ENCODE assay signal across 8 cellular contexts in genomic region chr3:129593595-129594339, GRCh38. TPM values are rescaled to one million over a fixed set of nuclear protein-coding genes. Genes with fewer than 3 reads are reported as not detected.
A peak's percentile ranks its signal among the peaks of the same experiment; 100 is the strongest.
DNase-seq lines count a peak whose midpoint lies in the region; ATAC-seq, FAIRE-seq and TF ChIP-seq lines count a peak whose summit lies in the region.

No MANE protein-coding gene starts in this region.

- TF ChIP-seq POLR2A in esophagus squamous epithelium (IDR thresholded peaks at IDR 0.05) = peak in 1 of 4 donors; percentile 14

- CTCF ChIA-PET in CD8-positive, alpha-beta T cell (lab: Charles Lee) = interaction anchor here (0.7 to 3.0 kb wide), 10 partner anchors 10 to 511 kb away, joined by 3 to 12 read pairs (median 4); no protein-coding TSS in a partner anchor
- CTCF ChIA-PET in activated CD8-positive, alpha-beta T cell treated with anti-CD3 and anti-CD28 coated beads for 36 hours (lab: Charles Lee) = interaction anchor here (1.0 to 2.1 kb wide), 5 partner anchors 12 to 124 kb away, joined by 3 to 9 read pairs (median 5); partner anchors contain the start of gene PLXND1
- CTCF ChIA-PET in RWPE1 (lab: Yijun Ruan, JAX) = no interaction called here

- no peaks in the 10 kb centered on the region for H3K9me3 ChIP-seq in CD8-positive, alpha-beta T cell (ENCODE audit: low read length)
- H3K9me3 ChIP-seq in esophagus squamous epithelium (no peaks in the 10 kb centered on the region), skeletal muscle tissue (ENCODE audit: control insufficient read depth in 3 of 3, low read length in 3 of 3) (no peaks in the 10 kb centered on the region)

- no peak for FAIRE-seq in RCC 7860 (lab: Jason Lieb, UNC)

- H3K9me3 Mint-ChIP-seq in CD8-positive, alpha-beta T cell = no peaks in the 10 kb centered on the region
- H3K9me3 Mint-ChIP-seq in activated CD8-positive, alpha-beta T cell treated with anti-CD3 and anti-CD28 coated beads for 36 hours = no peaks in the 10 kb centered on the region

- WGBS in esophagus squamous epithelium, 2 donors = 65 to 68% methylated on average over 16 to 17 of the region's 22 CpGs

- peak; percentile 34 to 83 (median 59) for DNase-seq in CD8-positive, alpha-beta T cell
- peak; percentile 99 for DNase-seq in NCI-H146 (lab: John Stamatoyannopoulos, UW)
- DNase-seq in activated CD8-positive, alpha-beta T cell treated with anti-CD3 and anti-CD28 coated beads for 36 hours = peak; percentile 86
- DNase-seq in esophagus squamous epithelium (lab: John Stamatoyannopoulos, UW) = no peak
- DNase-seq in ureter (ENCODE audit: low spot score) = no peak
- no peak for DNase-seq in RCC 7860 (ENCODE audit: low spot score)
- DNase-seq in RWPE1 (ENCODE audit: low spot score) = no peak

- no peaks in the 10 kb centered on the region for H3K36me3 ChIP-seq in CD8-positive, alpha-beta T cell (ENCODE audit: insufficient read depth, low read length)
- H3K36me3 ChIP-seq in esophagus squamous epithelium = peaks cover 0 to 2% (median 0%) of the 10 kb centered on the region in 3 donors
- peaks cover 0 to 3% (median 0%) of the 10 kb centered on the region in 3 donors for H3K36me3 ChIP-seq in skeletal muscle tissue (ENCODE audit: control insufficient read depth in 3 of 3, insufficient read depth in 3 of 3, low read length in 3 of 3)

- no peaks in the 10 kb centered on the region for H3K36me3 Mint-ChIP-seq in CD8-positive, alpha-beta T cell
- no peaks in the 10 kb centered on the region for H3K36me3 Mint-ChIP-seq in activated CD8-positive, alpha-beta T cell treated with anti-CD3 and anti-CD28 coated beads for 36 hours (ENCODE audit: low read depth)

- POLR2A ChIA-PET in CD8-positive, alpha-beta T cell (lab: Charles Lee) = interaction anchor here (0.6 to 6.6 kb wide), 7 partner anchors 9 to 153 kb away, joined by 3 to 62 read pairs (median 3); partner anchors contain the start of genes IFT122 and PLXND1
- POLR2A ChIA-PET in activated CD8-positive, alpha-beta T cell treated with anti-CD3 and anti-CD28 coated beads for 36 hours (lab: Charles Lee) = interaction anchor here (0.6 to 2.2 kb wide), 5 partner anchors 9 to 278 kb away, joined by 3 to 12 read pairs (median 4); partner anchors contain the start of gene PLXND1
- POLR2A ChIA-PET in RWPE1 (lab: Yijun Ruan, JAX; ENCODE audit: low non-redundant PET) = no interaction called here

- peak overlapping the region; percentile 87 for H3K27ac Mint-ChIP-seq in CD8-positive, alpha-beta T cell
- H3K27ac Mint-ChIP-seq in activated CD8-positive, alpha-beta T cell treated with anti-CD3 and anti-CD28 coated beads for 36 hours = peak overlapping the region; percentile 75

- H3K4me1 Mint-ChIP-seq in CD8-positive, alpha-beta T cell (ENCODE audit: low read depth) = peaks cover 36% of the 10 kb centered on the region
- H3K4me1 Mint-ChIP-seq in activated CD8-positive, alpha-beta T cell treated with anti-CD3 and anti-CD28 coated beads for 36 hours (ENCODE audit: low read depth) = peaks cover 20% of the 10 kb centered on the region

- no peak overlapping the region for H3K27ac ChIP-seq in CD8-positive, alpha-beta T cell (ENCODE audit: low read depth, low read length)
- H3K27ac ChIP-seq in esophagus squamous epithelium (peak overlapping the region; percentile 72 to 92 (median 84)), skeletal muscle tissue (ENCODE audit: low read depth, low read length) (peak overlapping the region; percentile 95), RWPE1 (no peak overlapping the region)

- peak; percentile 67 for ATAC-seq in CD8-positive, alpha-beta T cell
- ATAC-seq in activated CD8-positive, alpha-beta T cell treated with anti-CD3 and anti-CD28 coated beads for 36 hours = peak; percentile 75

- H3K4me3 Mint-ChIP-seq in CD8-positive, alpha-beta T cell = peak overlapping the region; percentile 71
- H3K4me3 Mint-ChIP-seq in activated CD8-positive, alpha-beta T cell treated with anti-CD3 and anti-CD28 coated beads for 36 hours = peak overlapping the region; percentile 45

- peak overlapping the region; percentile 16 to 34 (median 21) for H3K9ac ChIP-seq in skeletal muscle tissue (ENCODE audit: low read depth in 1 of 3, low read length in 3 of 3)

- H3K4me3 ChIP-seq in CD8-positive, alpha-beta T cell (ENCODE audit: low read depth, low read length) = peak overlapping the region; percentile 14
- no peak overlapping the region for H3K4me3 ChIP-seq in esophagus squamous epithelium
- peak overlapping the region; percentile 3 to 41 (median 31) for H3K4me3 ChIP-seq in skeletal muscle tissue (ENCODE audit: low read length in 3 of 3)

- peaks cover 32% of the 10 kb centered on the region for H3K4me1 ChIP-seq in CD8-positive, alpha-beta T cell (ENCODE audit: insufficient read depth, low read length)
- H3K4me1 ChIP-seq in esophagus squamous epithelium = peaks cover 36 to 98% (median 83%) of the 10 kb centered on the region in 3 donors
- H3K4me1 ChIP-seq in skeletal muscle tissue (ENCODE audit: control insufficient read depth in 3 of 3, insufficient read depth in 3 of 3, low read length in 3 of 3) = peaks cover 86 to 92% (median 86%) of the 10 kb centered on the region in 3 donors

- no peaks in the 10 kb centered on the region for H3K27me3 ChIP-seq in CD8-positive, alpha-beta T cell (ENCODE audit: insufficient read depth, low read length)
- H3K27me3 ChIP-seq in esophagus squamous epithelium (no peaks in the 10 kb centered on the region), skeletal muscle tissue (ENCODE audit: control insufficient read depth in 3 of 3, insufficient read depth in 3 of 3, low read length in 3 of 3) (no peaks in the 10 kb centered on the region)

- no peak for TF ChIP-seq CTCF in CD8-positive, alpha-beta T cell (IDR thresholded peaks at IDR 0.05)
- no peak for TF ChIP-seq CTCF in activated CD8-positive, alpha-beta T cell treated with anti-CD3 and anti-CD28 coated beads for 36 hours (IDR thresholded peaks at IDR 0.05)
- TF ChIP-seq CTCF in esophagus squamous epithelium (IDR thresholded peaks at IDR 0.05) (no peak), RWPE1 (conservative IDR thresholded peaks at IDR 0.05; ENCODE audit: low read depth) (no peak)

- H3K27me3 Mint-ChIP-seq in CD8-positive, alpha-beta T cell (ENCODE audit: low read depth) = peaks cover 2% of the 10 kb centered on the region
- H3K27me3 Mint-ChIP-seq in activated CD8-positive, alpha-beta T cell treated with anti-CD3 and anti-CD28 coated beads for 36 hours = peaks cover 10% of the 10 kb centered on the region

- intact Hi-C loops in CD8-positive, alpha-beta T cell (cut with DNase I, micrococcal nuclease) = loop anchor here in 1 of 2 experiments (1.0 kb wide), 1 partner anchor 12 kb away; no protein-coding TSS in a partner anchor
- intact Hi-C loops in activated CD8-positive, alpha-beta T cell treated with anti-CD3 and anti-CD28 coated beads for 36 hours (cut with micrococcal nuclease) = no loop called here
- intact Hi-C loops in esophagus squamous epithelium (cut with DNase I) = no loop called here

RNA-seq across cellular contexts. Expression of gene PLXND1, which starts 12.7 kb away (rescaled TPM):
- 10 to 100 TPM; 84.7 to 96.8 TPM for total RNA-seq in CD8-positive, alpha-beta T cell
- total RNA-seq in activated CD8-positive, alpha-beta T cell treated with anti-CD3 and anti-CD28 coated beads for 36 hours = 10 to 100 TPM; 10.7 to 12.5 TPM
- total RNA-seq in esophagus squamous epithelium (10 to 100 TPM in 3 of 4 donors, 1 to 10 TPM in 1; 4.5 to 66.0 (median 24.4) TPM), skeletal muscle tissue (92.4 TPM), ureter (138 TPM)

RNA-seq across cellular contexts. Expression of gene H1-8, which starts 50.8 kb away (rescaled TPM):
- total RNA-seq in CD8-positive, alpha-beta T cell = not detected
- total RNA-seq in activated CD8-positive, alpha-beta T cell treated with anti-CD3 and anti-CD28 coated beads for 36 hours = not detected
- total RNA-seq in esophagus squamous epithelium = not detected
- not detected for total RNA-seq in skeletal muscle tissue
- total RNA-seq in ureter = not detected

Comparison
In these comparisons a context has a peak if more than half of its experiments do, and no peak if none do; other contexts are left out.
1. DNase-seq: peak in CD8-positive, alpha-beta T cell (7 of 7), NCI-H146 (single experiment) and activated CD8-positive, alpha-beta T cell treated with anti-CD3 and anti-CD28 coated beads for 36 hours (single experiment); none in esophagus squamous epithelium (single experiment), ureter (single experiment), RCC 7860 (single experiment) and RWPE1 (single experiment).
2. H3K27ac ChIP-seq: peak in esophagus squamous epithelium (4 of 4) and skeletal muscle tissue (single experiment); none in CD8-positive, alpha-beta T cell (single experiment) and RWPE1 (single experiment).
3. H3K4me3 ChIP-seq: peak in CD8-positive, alpha-beta T cell (single experiment) and skeletal muscle tissue (3 of 3); none in esophagus squamous epithelium (0 of 4).